Comparison of ENCODE assay signal across 20 cellular contexts in genomic region chr14:101184104-101184455, GRCh38.
"Had no signal": no experiment of that assay in that cellular context is flagged by ENCODE, and none has a peak within 500 bp of the region (broad histone marks: within the 10 kb centered on the region; RNA-seq: fewer than 3 reads in every experiment).

No MANE protein-coding gene starts in this region.

- H3K9me3 ChIP-seq: colonic mucosa, gastrocnemius medialis had no signal

- H3K27me3 ChIP-seq: colonic mucosa, gastrocnemius medialis had no signal

- H3K4me3 ChIP-seq: breast epithelium, colonic mucosa, dorsolateral prefrontal cortex, esophagus squamous epithelium, gastrocnemius medialis, left ventricle myocardium inferior had no signal

- H3K4me1 ChIP-seq: breast epithelium, colonic mucosa, esophagus squamous epithelium, gastrocnemius medialis, left ventricle myocardium inferior had no signal

- H3K27ac ChIP-seq: breast epithelium, colonic mucosa, dorsolateral prefrontal cortex, esophagus squamous epithelium, gastrocnemius medialis, left ventricle myocardium inferior had no signal

- DNase-seq: activated CD4-positive, alpha-beta T cell treated with anti-CD3 and anti-CD28 coated beads for 1 hour; activated CD4-positive, alpha-beta T cell treated with anti-CD3 and anti-CD28 coated beads, Interleukin-2, amount 50 U/mL, for 1 hour; activated naive CD4-positive, alpha-beta T cell treated with Interleukin-2 at 50 U/mL for 16 hours; activated naive CD8-positive, alpha-beta T cell treated with anti-CD3 and anti-CD28 coated beads for 36 hours; activated T-cell treated with anti-CD3 and anti-CD28 coated beads, Interleukin-2, amount 50 U/mL, for 1 hour; amniotic stem cell; colonic mucosa; dorsolateral prefrontal cortex; effector memory CD8-positive, alpha-beta T cell; esophagus squamous epithelium; gastrocnemius medialis; hippocampal formation; left ventricle myocardium inferior; mammary epithelial cell; nephron progenitor cell; occipital lobe; stimulated activated CD4-positive, alpha-beta T cell treated with anti-CD3 and anti-CD28 coated beads, Interleukin-4, amount 100 ng/mL, for 24 hours; stimulated activated naive CD4-positive, alpha-beta T cell treated with Interleukin-2 at 50 U/mL for 16 hours; T-helper 9 cell had no signal

- H3K36me3 ChIP-seq: breast epithelium, colonic mucosa, esophagus squamous epithelium, gastrocnemius medialis, left ventricle myocardium inferior had no signal

- ATAC-seq: effector memory CD8-positive, alpha-beta T cell; gastrocnemius medialis had no signal
